ENCODE assay signal across 10 cellular contexts in genomic region chr3:13023251-13024055, GRCh38. TPM values are rescaled to one million over a fixed set of nuclear protein-coding genes. Genes with fewer than 3 reads are reported as not detected.
DNase-seq lines count a peak whose midpoint lies in the region; ATAC-seq and TF ChIP-seq lines count a peak whose summit lies in the region.
"Had no signal": no experiment of that assay in that cellular context is flagged by ENCODE, and none has a peak within 500 bp of the region (broad histone marks: within the 10 kb centered on the region; RNA-seq: fewer than 3 reads in every experiment).

No MANE protein-coding gene starts in this region.

- intact Hi-C loops in left ventricle myocardium superior (cut with micrococcal nuclease), result no loop called here
- intact Hi-C loops in activated CD8-positive, alpha-beta T cell treated with anti-CD3 and anti-CD28 coated beads for 36 hours (cut with micrococcal nuclease), result no loop called here

- H3K27me3 Mint-ChIP-seq in activated CD8-positive, alpha-beta T cell treated with anti-CD3 and anti-CD28 coated beads for 36 hours, result no peaks in the 10 kb centered on the region

- no peak for TF ChIP-seq CTCF in activated CD8-positive, alpha-beta T cell treated with anti-CD3 and anti-CD28 coated beads for 36 hours (IDR thresholded peaks at IDR 0.05)

- no peaks in the 10 kb centered on the region for H3K4me1 Mint-ChIP-seq in activated CD8-positive, alpha-beta T cell treated with anti-CD3 and anti-CD28 coated beads for 36 hours (ENCODE audit: low read depth)

- no peaks in the 10 kb centered on the region for H3K36me3 Mint-ChIP-seq in activated CD8-positive, alpha-beta T cell treated with anti-CD3 and anti-CD28 coated beads for 36 hours (ENCODE audit: low read depth)

- H3K27ac Mint-ChIP-seq in activated CD8-positive, alpha-beta T cell treated with anti-CD3 and anti-CD28 coated beads for 36 hours, result no peak overlapping the region

- H3K4me3 Mint-ChIP-seq in activated CD8-positive, alpha-beta T cell treated with anti-CD3 and anti-CD28 coated beads for 36 hours, result no peak overlapping the region

- POLR2A ChIA-PET in activated CD8-positive, alpha-beta T cell treated with anti-CD3 and anti-CD28 coated beads for 36 hours (lab: Charles Lee), result interaction anchor here (1.6 kb wide), 1 partner anchor 16 kb away, joined by 4 read pairs; no protein-coding TSS in a partner anchor

- no peaks in the 10 kb centered on the region for H3K9me3 Mint-ChIP-seq in activated CD8-positive, alpha-beta T cell treated with anti-CD3 and anti-CD28 coated beads for 36 hours

- peak; percentile 81 for DNase-seq in A172 (ENCODE audit: low spot score)
- DNase-seq in NCI-H524 treated with DMSO at 0.1 percent for 48 hours (lab: John Stamatoyannopoulos, UW), result peak; percentile 45
- DNase-seq in left ventricle myocardium superior, result peak; percentile 63
- no peak for DNase-seq in HPDE6-E6E7 (ENCODE audit: extremely low spot score)
- DNase-seq in activated CD8-positive, alpha-beta T cell treated with anti-CD3 and anti-CD28 coated beads for 36 hours, result no peak
- no peak for DNase-seq in stimulated activated CD4-positive, alpha-beta T cell treated with anti-CD3 and anti-CD28 coated beads, Interleukin-2, amount 100 ng/mL, for 24 hours
- no peak for DNase-seq in activated gamma-delta T cell (lab: John Stamatoyannopoulos, UW)
- DNase-seq: AML-193, NCI-H1048 had no signal

- CTCF ChIA-PET in activated CD8-positive, alpha-beta T cell treated with anti-CD3 and anti-CD28 coated beads for 36 hours (lab: Charles Lee), result interaction anchor here (0.9 kb wide), 1 partner anchor 11 kb away, joined by 3 read pairs; no protein-coding TSS in a partner anchor

- ATAC-seq in GM19397 (IDR thresholded peaks at IDR 0.05; ENCODE audit: unreplicated experiment) (peak; percentile 25), left ventricle myocardium superior (peak; percentile 40)
- ATAC-seq in activated CD8-positive, alpha-beta T cell treated with anti-CD3 and anti-CD28 coated beads for 36 hours, result no peak

RNA-seq across cellular contexts. Expression of gene IQSEC1, which starts 49.8 kb away (rescaled TPM):
- total RNA-seq in A172 (2014; rRNA removed; shearing (Covaris generic)), result 22.5 and 25.8 TPM in 2 replicates
- total RNA-seq in left ventricle myocardium superior, result 95.1 TPM
- 10 to 100 TPM; 31.7 to 39.2 TPM for total RNA-seq in activated CD8-positive, alpha-beta T cell treated with anti-CD3 and anti-CD28 coated beads for 36 hours

Comparison
In these comparisons a context has a peak if more than half of its experiments do, and no peak if none do; other contexts are left out.
1. DNase-seq: peak in A172 (single experiment), NCI-H524 treated with DMSO at 0.1 percent for 48 hours (single experiment) and left ventricle myocardium superior (single experiment); none in HPDE6-E6E7 (single experiment), activated CD8-positive, alpha-beta T cell treated with anti-CD3 and anti-CD28 coated beads for 36 hours (single experiment), stimulated activated CD4-positive, alpha-beta T cell treated with anti-CD3 and anti-CD28 coated beads, Interleukin-2, amount 100 ng/mL, for 24 hours (0 of 2) and activated gamma-delta T cell (single experiment).